ENCODE assay signal across 8 cellular contexts in the genomic region with DNA sequence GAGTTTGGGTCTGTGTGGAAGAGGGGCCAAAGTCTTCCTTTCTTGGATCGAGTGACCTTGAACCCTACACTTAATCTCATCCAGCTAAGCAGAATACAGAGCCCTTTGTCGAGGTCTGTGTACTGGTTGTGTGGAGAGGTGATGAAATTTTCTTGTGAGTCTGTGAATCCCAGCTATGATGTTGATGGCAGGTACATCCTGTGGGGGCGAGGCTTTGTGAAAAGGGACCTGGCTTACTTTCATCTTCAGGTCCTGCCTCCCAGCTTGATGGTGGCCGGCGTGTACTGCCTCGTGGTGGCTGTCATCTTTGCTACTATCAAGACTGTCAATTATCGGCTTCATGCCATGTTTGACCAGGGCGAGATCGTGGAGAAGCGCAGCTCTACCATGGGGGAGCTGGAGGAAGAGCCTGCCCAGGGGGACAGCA. TPM values are rescaled to one million over a fixed set of nuclear protein-coding genes. Genes with fewer than 3 reads are reported as not detected.
DNase-seq lines count a peak whose midpoint lies in the region; ATAC-seq, FAIRE-seq and TF ChIP-seq lines count a peak whose summit lies in the region.

No MANE protein-coding gene starts in this region.

- peak overlapping the region; percentile 94 for H3K27ac Mint-ChIP-seq in activated naive CD8-positive, alpha-beta T cell treated with anti-CD3 and anti-CD28 coated beads, Interleukin-2, amount 50 U/mL, for 24 hours

- peaks cover 38% of the 10 kb centered on the region for H3K4me1 Mint-ChIP-seq in activated naive CD8-positive, alpha-beta T cell treated with anti-CD3 and anti-CD28 coated beads, Interleukin-2, amount 50 U/mL, for 24 hours

- H3K36me3 ChIP-seq in liver (ENCODE audit: control insufficient read depth in 4 of 4, insufficient read depth in 3 of 4, low read depth in 1 of 4, low read length in 3 of 4) (peaks cover 8 to 26% (median 15%) of the 10 kb centered on the region in 4 donors), thoracic aorta (peaks cover 36% of the 10 kb centered on the region)

- no peaks in the 10 kb centered on the region for H3K27me3 ChIP-seq in liver (ENCODE audit: control insufficient read depth in 4 of 4, insufficient read depth in 4 of 4, low read length in 3 of 4)
- H3K27me3 ChIP-seq in thoracic aorta (replicated peaks; ENCODE audit: insufficient read depth): no peaks in the 10 kb centered on the region

- FAIRE-seq in RCC 7860 (lab: Jason Lieb, UNC): no peak

- peaks cover 12 to 38% (median 29%) of the 10 kb centered on the region in 4 donors for H3K4me1 ChIP-seq in liver (ENCODE audit: control insufficient read depth in 4 of 4, insufficient read depth in 4 of 4, low read length in 3 of 4)
- H3K4me1 ChIP-seq in thoracic aorta (ENCODE audit: control insufficient read depth in 1 of 2, low read depth in 2 of 2): peaks cover 28 to 35% of the 10 kb centered on the region in 2 donors

- peaks cover 31% of the 10 kb centered on the region for H3K36me3 Mint-ChIP-seq in activated naive CD8-positive, alpha-beta T cell treated with anti-CD3 and anti-CD28 coated beads, Interleukin-2, amount 50 U/mL, for 24 hours (ENCODE audit: low read depth)

- no peak for TF ChIP-seq RAD21 in liver (IDR thresholded peaks at IDR 0.05)

- no peaks in the 10 kb centered on the region for H3K9me3 Mint-ChIP-seq in activated naive CD8-positive, alpha-beta T cell treated with anti-CD3 and anti-CD28 coated beads, Interleukin-2, amount 50 U/mL, for 24 hours

- TF ChIP-seq CTCF in liver (IDR thresholded peaks at IDR 0.05; ENCODE audit: low read depth, low read length, missing input control) (no peak), thoracic aorta (IDR thresholded peaks at IDR 0.05) (no peak)

- no peak for ATAC-seq in activated naive CD8-positive, alpha-beta T cell treated with anti-CD3 and anti-CD28 coated beads, Interleukin-2, amount 50 U/mL, for 24 hours
- ATAC-seq in thoracic aorta (ENCODE audit: insufficient number of reproducible peaks, low FRiP score, low read depth) (no peak), GM18870 (IDR thresholded peaks at IDR 0.05; ENCODE audit: unreplicated experiment) (no peak)

- peak; percentile 54 for DNase-seq in activated CD4-positive, alpha-beta T cell treated with anti-CD3 and anti-CD28 coated beads for 48 hours
- DNase-seq in activated CD4-positive, alpha-beta T cell treated with anti-CD3 and anti-CD28 coated beads, Interleukin-2, amount 50 U/mL, for 4 hours: no peak
- DNase-seq in activated naive CD8-positive, alpha-beta T cell treated with anti-CD3 and anti-CD28 coated beads, Interleukin-2, amount 50 U/mL, for 24 hours: peak; percentile 27
- DNase-seq in thoracic aorta (ENCODE audit: low spot score) (no peak), RCC 7860 (ENCODE audit: low spot score) (no peak), NOMO-1 treated with DMSO at 0.1 percent for 48 hours (lab: John Stamatoyannopoulos, UW; ENCODE audit: unreplicated experiment) (no peak)

- H3K4me3 ChIP-seq in liver (ENCODE audit: low read depth in 1 of 3, low read length in 3 of 3) (peak overlapping the region; percentile 45 to 92 (median 59)), thoracic aorta (peak overlapping the region; percentile 97)

- H3K27me3 Mint-ChIP-seq in activated naive CD8-positive, alpha-beta T cell treated with anti-CD3 and anti-CD28 coated beads, Interleukin-2, amount 50 U/mL, for 24 hours: peaks cover 3% of the 10 kb centered on the region

- 57% methylated on average over 10 of the region's 10 CpGs for WGBS in liver

- peak overlapping the region; percentile 98 for H3K4me3 Mint-ChIP-seq in activated naive CD8-positive, alpha-beta T cell treated with anti-CD3 and anti-CD28 coated beads, Interleukin-2, amount 50 U/mL, for 24 hours

- peak overlapping the region; percentile 35 to 56 for H3K9ac ChIP-seq in liver (ENCODE audit: low read depth in 1 of 2, low read length in 2 of 2)

- H3K27ac ChIP-seq in liver (ENCODE audit: low read depth in 1 of 2, low read length in 2 of 2) (peak overlapping the region; percentile 8 to 83), thoracic aorta (peak overlapping the region in 1 of 2 donors; percentile 85)

- H3K9me3 ChIP-seq in liver (ENCODE audit: control insufficient read depth in 4 of 4, low read length in 3 of 4) (no peaks in the 10 kb centered on the region), thoracic aorta (no peaks in the 10 kb centered on the region)

TF ChIP-seq in liver, 16 proteins besides CTCF, POLR2A, EP300 and RAD21:
- no peak for TF ChIP-seq FOXA2 (IDR thresholded peaks at IDR 0.05)
- TF ChIP-seq, protein P1, sequence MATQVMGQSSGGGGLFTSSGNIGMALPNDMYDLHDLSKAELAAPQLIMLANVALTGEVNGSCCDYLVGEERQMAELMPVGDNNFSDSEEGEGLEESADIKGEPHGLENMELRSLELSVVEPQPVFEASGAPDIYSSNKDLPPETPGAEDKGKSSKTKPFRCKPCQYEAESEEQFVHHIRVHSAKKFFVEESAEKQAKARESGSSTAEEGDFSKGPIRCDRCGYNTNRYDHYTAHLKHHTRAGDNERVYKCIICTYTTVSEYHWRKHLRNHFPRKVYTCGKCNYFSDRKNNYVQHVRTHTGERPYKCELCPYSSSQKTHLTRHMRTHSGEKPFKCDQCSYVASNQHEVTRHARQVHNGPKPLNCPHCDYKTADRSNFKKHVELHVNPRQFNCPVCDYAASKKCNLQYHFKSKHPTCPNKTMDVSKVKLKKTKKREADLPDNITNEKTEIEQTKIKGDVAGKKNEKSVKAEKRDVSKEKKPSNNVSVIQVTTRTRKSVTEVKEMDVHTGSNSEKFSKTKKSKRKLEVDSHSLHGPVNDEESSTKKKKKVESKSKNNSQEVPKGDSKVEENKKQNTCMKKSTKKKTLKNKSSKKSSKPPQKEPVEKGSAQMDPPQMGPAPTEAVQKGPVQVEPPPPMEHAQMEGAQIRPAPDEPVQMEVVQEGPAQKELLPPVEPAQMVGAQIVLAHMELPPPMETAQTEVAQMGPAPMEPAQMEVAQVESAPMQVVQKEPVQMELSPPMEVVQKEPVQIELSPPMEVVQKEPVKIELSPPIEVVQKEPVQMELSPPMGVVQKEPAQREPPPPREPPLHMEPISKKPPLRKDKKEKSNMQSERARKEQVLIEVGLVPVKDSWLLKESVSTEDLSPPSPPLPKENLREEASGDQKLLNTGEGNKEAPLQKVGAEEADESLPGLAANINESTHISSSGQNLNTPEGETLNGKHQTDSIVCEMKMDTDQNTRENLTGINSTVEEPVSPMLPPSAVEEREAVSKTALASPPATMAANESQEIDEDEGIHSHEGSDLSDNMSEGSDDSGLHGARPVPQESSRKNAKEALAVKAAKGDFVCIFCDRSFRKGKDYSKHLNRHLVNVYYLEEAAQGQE (IDR thresholded peaks at IDR 0.05): no peak
- no peak for TF ChIP-seq GABPA (IDR thresholded peaks at IDR 0.05 in 1 of 2, conservative IDR thresholded peaks at IDR 0.05 in 1 of 2)
- peak; percentile 4 to 52 for TF ChIP-seq HNF4A (conservative IDR thresholded peaks at IDR 0.05)
- TF ChIP-seq EGR1 (IDR thresholded peaks at IDR 0.05; ENCODE audit: low read depth in 2 of 2): no peak
- no peak for TF ChIP-seq RXRA (IDR thresholded peaks at IDR 0.05)
- TF ChIP-seq, protein P2, sequence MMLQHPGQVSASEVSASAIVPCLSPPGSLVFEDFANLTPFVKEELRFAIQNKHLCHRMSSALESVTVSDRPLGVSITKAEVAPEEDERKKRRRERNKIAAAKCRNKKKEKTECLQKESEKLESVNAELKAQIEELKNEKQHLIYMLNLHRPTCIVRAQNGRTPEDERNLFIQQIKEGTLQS (IDR thresholded peaks at IDR 0.05): no peak
- no peak for TF ChIP-seq JUND (IDR thresholded peaks at IDR 0.05)
- TF ChIP-seq SP1 (IDR thresholded peaks at IDR 0.05): no peak

RNA-seq across cellular contexts. Expression of gene PCNX3, which starts 1.0 kb away (rescaled TPM):
- 10 to 100 TPM; 11.5 to 13.4 TPM for total RNA-seq in liver
- polyA plus RNA-seq in liver: 10 to 100 TPM in 1 of 2 donors, 1 to 10 TPM in 1; 4.7 to 12.8 TPM
- total RNA-seq in thoracic aorta: 10 to 100 TPM; 37.5 to 39.5 TPM

RNA-seq across cellular contexts. Expression of gene MAP3K11, which starts 2.6 kb away (rescaled TPM):
- total RNA-seq in liver (10 to 100 TPM; 23.7 to 49.3 TPM), thoracic aorta (10 to 100 TPM; 48.3 to 62.8 TPM)
- 10 to 100 TPM; 22.9 to 49.7 TPM for polyA plus RNA-seq in liver

RNA-seq across cellular contexts. Expression of gene KCNK7, which starts 21.0 kb away (rescaled TPM):
- total RNA-seq in liver (under 1 TPM; 0.14 to 0.17 TPM), thoracic aorta (under 1 TPM in 1 of 2 donors, not detected in 1; 0.95 TPM)
- under 1 TPM; 0.32 TPM for polyA plus RNA-seq in liver

RNA-seq across cellular contexts. Expression of gene SIPA1, which starts 21.3 kb away (rescaled TPM):
- total RNA-seq in liver (10 to 100 TPM; 15.4 to 34.9 TPM), thoracic aorta (10 to 100 TPM; 47.9 to 69.8 TPM)
- polyA plus RNA-seq in liver: 10 to 100 TPM; 16.1 to 29.5 TPM

RNA-seq across cellular contexts. Expression of gene EHBP1L1, which starts 40.7 kb away (rescaled TPM):
- 100 to 1,000 TPM in 1 of 2 donors, 10 to 100 TPM in 1; 13.6 to 120 TPM for total RNA-seq in liver
- 1 to 10 TPM; 1.1 to 6.5 TPM for polyA plus RNA-seq in liver
- 100 to 1,000 TPM; 286 to 395 TPM for total RNA-seq in thoracic aorta

Comparison
In these comparisons a context has a peak if more than half of its experiments do, and no peak if none do; other contexts are left out.
1. DNase-seq: peak in activated CD4-positive, alpha-beta T cell treated with anti-CD3 and anti-CD28 coated beads for 48 hours (single experiment) and activated naive CD8-positive, alpha-beta T cell treated with anti-CD3 and anti-CD28 coated beads, Interleukin-2, amount 50 U/mL, for 24 hours (single experiment); none in activated CD4-positive, alpha-beta T cell treated with anti-CD3 and anti-CD28 coated beads, Interleukin-2, amount 50 U/mL, for 4 hours (0 of 2), thoracic aorta (single experiment), RCC 7860 (single experiment) and NOMO-1 treated with DMSO at 0.1 percent for 48 hours (single experiment).